In the genomic region with DNA sequence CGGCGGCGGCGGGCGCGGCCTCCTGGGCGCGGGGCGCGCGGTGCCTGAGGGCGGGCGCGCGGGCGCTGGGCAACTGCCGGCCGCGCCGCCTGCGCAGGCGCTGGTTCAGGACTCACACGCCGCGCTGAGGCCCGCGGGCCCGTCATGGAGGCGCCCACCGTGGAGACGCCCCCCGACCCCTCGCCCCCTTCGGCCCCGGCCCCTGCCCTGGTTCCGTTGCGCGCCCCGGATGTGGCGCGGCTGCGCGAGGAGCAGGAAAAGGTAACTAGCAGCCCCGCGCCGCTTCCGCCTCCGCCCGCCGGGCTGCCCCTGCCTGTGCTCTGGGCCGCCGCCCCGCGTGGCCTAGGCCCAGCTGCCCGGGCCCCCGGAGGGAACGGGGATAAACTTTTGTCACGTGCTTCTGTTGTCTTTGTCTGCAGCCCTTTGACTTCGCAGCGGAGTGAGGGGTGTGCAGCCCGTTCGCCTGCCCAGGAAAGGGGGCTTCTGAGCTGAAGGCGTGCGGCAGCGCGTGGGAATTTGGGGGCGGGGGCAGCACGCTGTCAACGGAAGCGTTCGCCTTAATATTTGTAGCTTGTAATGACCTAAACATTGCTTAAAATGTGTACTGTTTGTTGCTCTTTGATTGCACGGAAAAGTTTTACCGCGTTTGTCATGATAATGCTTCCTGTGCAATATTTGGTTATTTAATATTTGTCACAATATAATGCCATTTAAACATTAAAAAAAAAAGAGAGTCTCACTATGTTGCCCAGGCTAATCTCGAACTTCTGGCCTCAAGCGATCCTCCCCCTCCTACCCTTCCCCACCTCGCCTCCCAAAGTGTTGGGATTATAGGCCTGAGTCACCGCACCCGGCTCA, we compare ENCODE assay signal across 8 cellular contexts. TPM values are rescaled to one million over a fixed set of nuclear protein-coding genes. Genes with fewer than 3 reads are reported as not detected.
DNase-seq lines count a peak whose midpoint lies in the region; ATAC-seq, FAIRE-seq and TF ChIP-seq lines count a peak whose summit lies in the region.

No MANE protein-coding gene starts in this region.

- peak overlapping the region; percentile 70 for H3K4me2 ChIP-seq in DND-41 (ENCODE audit: insufficient read depth, low read length)

- no peaks in the 10 kb centered on the region for H3K27me3 ChIP-seq in DND-41 (ENCODE audit: insufficient read depth, low read length, poor library complexity)
- H3K27me3 ChIP-seq in cardiac muscle cell: no peaks in the 10 kb centered on the region

- H3K27ac ChIP-seq in DND-41 (ENCODE audit: low read length) (peak overlapping the region; percentile 95), SK-N-MC (peak overlapping the region; percentile 61; the same call in 1 of the 2 replicates), cardiac muscle cell (peak overlapping the region; percentile 90)

- peaks cover 23% of the 10 kb centered on the region; the same call in 1 of the 2 replicates for H4K20me1 ChIP-seq in DND-41 (ENCODE audit: insufficient read depth, low read length)

- H3K9me3 ChIP-seq in DND-41 (ENCODE audit: insufficient read depth, low read length, severe bottlenecking) (no peaks in the 10 kb centered on the region), SK-N-MC (ENCODE audit: low read depth, low read length) (no peaks in the 10 kb centered on the region), cardiac muscle cell (ENCODE audit: low read depth) (no peaks in the 10 kb centered on the region)

- H3K4me1 Mint-ChIP-seq in IgD-negative memory B cell: peaks cover 22 to 33% (median 31%) of the 10 kb centered on the region in 3 donors
- H3K4me1 Mint-ChIP-seq in activated naive CD4-positive, alpha-beta T cell treated with anti-CD3 and anti-CD28 coated beads, Interleukin-2, amount 10 ng/mL, durations not matched to agents 7 days and 5 days: peaks cover 51% of the 10 kb centered on the region

- H3K4me1 ChIP-seq in DND-41 (ENCODE audit: insufficient read depth, low read length) (peaks cover 35% of the 10 kb centered on the region), cardiac muscle cell (ENCODE audit: low read depth) (no peaks in the 10 kb centered on the region)

- DNase-seq in DND-41 (peak; percentile 85), SK-N-MC (ENCODE audit: low read depth, low spot score) (no peak), cardiac muscle cell (ENCODE audit: low read depth in 1 of 2, low spot score in 1 of 2) (peak; percentile 52 to 77), posterior vena cava (ENCODE audit: low spot score) (peak; percentile 86), urothelium cell line (ENCODE audit: low spot score) (peak; percentile 87)
- peak; percentile 84 for DNase-seq in activated naive CD4-positive, alpha-beta T cell treated with anti-CD3 and anti-CD28 coated beads, Interleukin-2, amount 10 ng/mL, durations not matched to agents 7 days and 5 days

- peaks cover 52% of the 10 kb centered on the region for H3K79me2 ChIP-seq in DND-41 (ENCODE audit: insufficient read depth, low read length)

- peaks cover 9% of the 10 kb centered on the region; the same call in 1 of the 2 replicates for H3K36me3 ChIP-seq in DND-41 (ENCODE audit: insufficient read depth, low read length)
- 0 out of 2 replicates have a peak, but pooled peaks cover 3% of the 10 kb centered on the region for H3K36me3 ChIP-seq in SK-N-MC (ENCODE audit: insufficient read depth, low read length)
- H3K36me3 ChIP-seq in cardiac muscle cell: no peaks in the 10 kb centered on the region

- ATAC-seq in DND-41 (ENCODE audit: insufficient read depth, low read depth) (peak; percentile 88), GM21529 (IDR thresholded peaks at IDR 0.05; ENCODE audit: unreplicated experiment) (peak; percentile 74)

- H3K4me3 ChIP-seq in DND-41 (ENCODE audit: low read depth in 1 of 2, low read length in 2 of 2): peak overlapping the region; percentile 85 to 96; a peak in 3 of 4 replicates
- H3K4me3 ChIP-seq in SK-N-MC: peak overlapping the region; percentile 100
- H3K4me3 ChIP-seq in cardiac muscle cell: peak overlapping the region; percentile 93

- H3K27ac Mint-ChIP-seq in IgD-negative memory B cell: peak overlapping the region; percentile 47 to 85 (median 65)
- peak overlapping the region; percentile 92 for H3K27ac Mint-ChIP-seq in activated naive CD4-positive, alpha-beta T cell treated with anti-CD3 and anti-CD28 coated beads, Interleukin-2, amount 10 ng/mL, durations not matched to agents 7 days and 5 days

- H3K9ac ChIP-seq in DND-41 (ENCODE audit: low read depth, low read length): peak overlapping the region; percentile 96
- peak overlapping the region; percentile 91 for H3K9ac ChIP-seq in SK-N-MC (ENCODE audit: insufficient read length)

- H3K4me3 Mint-ChIP-seq in IgD-negative memory B cell: peak overlapping the region; percentile 90 to 98 (median 95)
- H3K4me3 Mint-ChIP-seq in activated naive CD4-positive, alpha-beta T cell treated with anti-CD3 and anti-CD28 coated beads, Interleukin-2, amount 10 ng/mL, durations not matched to agents 7 days and 5 days: peak overlapping the region; percentile 97

- intact Hi-C loops in posterior vena cava (cut with DNase I): no loop called here

- CTCF ChIA-PET in activated naive CD4-positive, alpha-beta T cell treated with anti-CD3 and anti-CD28 coated beads, Interleukin-2, amount 10 ng/mL, durations not matched to agents 7 days and 5 days (lab: Charles Lee): interaction anchor here (0.6 to 1.7 kb wide), 4 partner anchors 85 to 183 kb away, joined by 3 read pairs; no protein-coding TSS in a partner anchor

- FAIRE-seq in urothelium cell line (lab: Jason Lieb, UNC): peak; percentile 86

- no peak for TF ChIP-seq CTCF in DND-41 (IDR thresholded peaks at IDR 0.05; ENCODE audit: borderline replicate concordance, extremely low read depth, low read length, poor library complexity, severe bottlenecking)
- TF ChIP-seq CTCF in cardiac muscle cell (IDR thresholded peaks at IDR 0.05; ENCODE audit: low read depth, low read length): no peak

- no peaks in the 10 kb centered on the region for H3K9me3 Mint-ChIP-seq in IgD-negative memory B cell
- peaks cover 3% of the 10 kb centered on the region for H3K9me3 Mint-ChIP-seq in activated naive CD4-positive, alpha-beta T cell treated with anti-CD3 and anti-CD28 coated beads, Interleukin-2, amount 10 ng/mL, durations not matched to agents 7 days and 5 days

- H3K36me3 Mint-ChIP-seq in IgD-negative memory B cell: no peaks in the 10 kb centered on the region
- peaks cover 9% of the 10 kb centered on the region for H3K36me3 Mint-ChIP-seq in activated naive CD4-positive, alpha-beta T cell treated with anti-CD3 and anti-CD28 coated beads, Interleukin-2, amount 10 ng/mL, durations not matched to agents 7 days and 5 days

- H2AFZ ChIP-seq in DND-41 (ENCODE audit: low read depth, low read length): peak overlapping the region; percentile 89

- peaks cover 5% of the 10 kb centered on the region for H3K27me3 Mint-ChIP-seq in IgD-negative memory B cell
- peaks cover 5% of the 10 kb centered on the region for H3K27me3 Mint-ChIP-seq in activated naive CD4-positive, alpha-beta T cell treated with anti-CD3 and anti-CD28 coated beads, Interleukin-2, amount 10 ng/mL, durations not matched to agents 7 days and 5 days

RNA-seq across cellular contexts. Expression of gene URI1, which starts 0.6 kb away (rescaled TPM):
- 9.8 TPM for polyA plus RNA-seq in IgD-negative memory B cell
- total RNA-seq in cardiac muscle cell: 36.3 and 49.9 TPM in 2 replicates
- 49.7 and 63.7 TPM in 2 replicates for polyA plus RNA-seq in cardiac muscle cell
- total RNA-seq in posterior vena cava: 10 to 100 TPM; 43.1 to 51.1 TPM
